Comparison of ENCODE assay signal across 31 cellular contexts in the genomic region with DNA sequence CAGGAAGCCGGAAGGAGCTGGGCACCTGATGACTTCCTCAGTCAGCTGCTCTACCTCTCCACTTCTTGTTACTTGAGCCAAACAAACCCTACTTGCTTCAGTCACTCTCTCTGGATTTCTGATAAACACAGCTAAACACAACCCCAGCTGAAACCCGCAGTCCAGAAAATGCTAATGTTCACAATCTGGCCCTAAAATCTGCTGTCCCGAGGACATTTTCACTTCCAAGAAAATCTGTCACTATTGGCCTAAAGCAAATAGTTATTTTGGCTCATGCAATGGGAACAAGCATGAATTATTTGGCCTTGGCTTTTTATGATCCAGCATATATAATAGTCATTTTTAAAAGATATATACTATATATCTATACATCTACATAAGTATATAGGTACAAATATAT. TPM values are rescaled to one million over a fixed set of nuclear protein-coding genes. Genes with fewer than 3 reads are reported as not detected.
"Had no signal": no experiment of that assay in that cellular context is flagged by ENCODE, and none has a peak within 500 bp of the region (broad histone marks: within the 10 kb centered on the region; RNA-seq: fewer than 3 reads in every experiment).

No MANE protein-coding gene starts in this region.

- H3K27me3 ChIP-seq: esophagus squamous epithelium, left lung, testis, transverse colon, uterus had no signal

- H3K27ac ChIP-seq: epithelial cell of prostate, esophagus squamous epithelium, left lung, skin epidermis, testis, transverse colon, uterus had no signal

- DNase-seq: activated B cell treated with CpG ODN at 0.5 μM for 24 hours; activated CD4-positive, alpha-beta T cell treated with anti-CD3 and anti-CD28 coated beads, Interleukin-2, amount 50 U/mL, for 1 hour; activated CD8-positive, alpha-beta T cell treated with anti-CD3 and anti-CD28 coated beads for 36 hours; activated gamma-delta T cell treated with Interleukin-2 at 50 U/mL for 16 hours; activated T-cell treated with anti-CD3 and anti-CD28 coated beads, Interleukin-2, amount 50 U/mL, for 4 hours; esophagus squamous epithelium; foreskin melanocyte; kidney glomerular epithelial cell; left lung; mesendoderm; mucosa of descending colon; stimulated activated CD4-positive, alpha-beta T cell treated with anti-CD3 and anti-CD28 coated beads, Interleukin-12 subunit alpha, Interleukin-12 subunit beta, amount 100 ng/mL, for 4 hours; stimulated activated CD4-positive, alpha-beta T cell treated with anti-CD3 and anti-CD28 coated beads, Interleukin-4, amount 100 ng/mL, for 1 hour; stimulated activated naive CD8-positive, alpha-beta T cell treated with anti-CD3 and anti-CD28 coated beads, Interleukin-15, Interleukin-2, amounts not matched to agents 100 U/mL and 50 U/mL, for 24 hours; T-helper 1 cell; testis; transverse colon; uterus had no signal

- H3K27ac Mint-ChIP-seq: activated B cell treated with CpG ODN at 0.5 μM for 24 hours; activated CD8-positive, alpha-beta T cell treated with anti-CD3 and anti-CD28 coated beads for 36 hours; activated naive CD4-positive, alpha-beta T cell treated with anti-CD3 and anti-CD28 coated beads, Interleukin-2, amount 50 U/mL, for 24 hours; activated T-helper 17 cell treated with anti-CD3 and anti-CD28 coated beads, Interleukin-2, amount 50 U/mL, for 72 hours; dendritic cell treated with granulocyte-macrophage colony-stimulating factor and Interleukin-4, amounts not matched to agents 40 ng/mL and 50 ng/mL, for 4 days; natural killer cell treated with Interleukin-12 subunit alpha and Interleukin-12 subunit beta and Interleukin-15 and Interleukin-18, amount 100 ng/mL, for 72 hours; progenitor cell of endocrine pancreas; T-helper 2 cell treated with Interferon-gamma antibody and Interleukin-4, amounts not matched to agents 5 μg/mL and 100 μg/mL, for 36 hours had no signal

- ATAC-seq: activated CD8-positive, alpha-beta T cell treated with anti-CD3 and anti-CD28 coated beads for 36 hours; activated T-cell treated with anti-CD3 and anti-CD28 coated beads, Interleukin-2, amount 50 U/mL, for 4 hours; activated T-helper 17 cell treated with anti-CD3 and anti-CD28 coated beads, Interleukin-2, amount 50 U/mL, for 72 hours; left lung; mucosa of descending colon; natural killer cell treated with Interleukin-12 subunit alpha and Interleukin-12 subunit beta and Interleukin-15 and Interleukin-18, amount 100 ng/mL, for 72 hours; sciatic nerve; stimulated activated naive CD8-positive, alpha-beta T cell treated with anti-CD3 and anti-CD28 coated beads, Interleukin-15, Interleukin-2, amounts not matched to agents 100 U/mL and 50 U/mL, for 24 hours had no signal

- H3K36me3 Mint-ChIP-seq: activated naive CD4-positive, alpha-beta T cell treated with anti-CD3 and anti-CD28 coated beads, Interleukin-2, amount 50 U/mL, for 24 hours; natural killer cell treated with Interleukin-12 subunit alpha and Interleukin-12 subunit beta and Interleukin-15 and Interleukin-18, amount 100 ng/mL, for 72 hours had no signal

- H3K36me3 ChIP-seq: esophagus squamous epithelium, left lung, transverse colon, uterus had no signal

- H3K27me3 Mint-ChIP-seq: dendritic cell treated with granulocyte-macrophage colony-stimulating factor and Interleukin-4, amounts not matched to agents 40 ng/mL and 50 ng/mL, for 4 days; progenitor cell of endocrine pancreas had no signal

- H3K4me3 ChIP-seq: esophagus squamous epithelium, left lung, lung, mucosa of descending colon, skin epidermis, testis, transverse colon, uterus had no signal

- H3K4me3 Mint-ChIP-seq: activated B cell treated with CpG ODN at 0.5 μM for 24 hours; activated CD8-positive, alpha-beta T cell treated with anti-CD3 and anti-CD28 coated beads for 36 hours; activated naive CD4-positive, alpha-beta T cell treated with anti-CD3 and anti-CD28 coated beads, Interleukin-2, amount 50 U/mL, for 24 hours; activated T-cell treated with anti-CD3 and anti-CD28 coated beads, Interleukin-2, amount 50 U/mL, for 4 hours; activated T-helper 17 cell treated with anti-CD3 and anti-CD28 coated beads, Interleukin-2, amount 50 U/mL, for 72 hours; dendritic cell treated with granulocyte-macrophage colony-stimulating factor and Interleukin-4, amounts not matched to agents 40 ng/mL and 50 ng/mL, for 4 days; natural killer cell treated with Interleukin-12 subunit alpha and Interleukin-12 subunit beta and Interleukin-15 and Interleukin-18, amount 100 ng/mL, for 72 hours; T-helper 2 cell treated with Interferon-gamma antibody and Interleukin-4, amounts not matched to agents 5 μg/mL and 100 μg/mL, for 36 hours had no signal

- H3K4me1 ChIP-seq: esophagus squamous epithelium, left lung, testis, transverse colon, uterus had no signal

- H3K4me1 Mint-ChIP-seq: activated B cell treated with CpG ODN at 0.5 μM for 24 hours; activated naive CD4-positive, alpha-beta T cell treated with anti-CD3 and anti-CD28 coated beads, Interleukin-2, amount 50 U/mL, for 24 hours had no signal

- H3K9me3 Mint-ChIP-seq: activated B cell treated with CpG ODN at 0.5 μM for 24 hours; activated CD8-positive, alpha-beta T cell treated with anti-CD3 and anti-CD28 coated beads for 36 hours; activated naive CD4-positive, alpha-beta T cell treated with anti-CD3 and anti-CD28 coated beads, Interleukin-2, amount 50 U/mL, for 24 hours; activated T-cell treated with anti-CD3 and anti-CD28 coated beads, Interleukin-2, amount 50 U/mL, for 4 hours; dendritic cell treated with granulocyte-macrophage colony-stimulating factor and Interleukin-4, amounts not matched to agents 40 ng/mL and 50 ng/mL, for 4 days; T-helper 2 cell treated with Interferon-gamma antibody and Interleukin-4, amounts not matched to agents 5 μg/mL and 100 μg/mL, for 36 hours had no signal

- H3K9me3 ChIP-seq: esophagus squamous epithelium, left lung, mucosa of descending colon, testis, transverse colon, uterus had no signal

RNA-seq across cellular contexts. Expression of gene FAM81B, which starts 19.1 kb away (rescaled TPM):
- total RNA-seq: activated B cell treated with CpG ODN at 0.5 μM for 24 hours; activated CD8-positive, alpha-beta T cell treated with anti-CD3 and anti-CD28 coated beads for 36 hours; activated T-cell treated with anti-CD3 and anti-CD28 coated beads, Interleukin-2, amount 50 U/mL, for 4 hours; activated T-helper 17 cell treated with anti-CD3 and anti-CD28 coated beads, Interleukin-2, amount 50 U/mL, for 72 hours; esophagus squamous epithelium; mucosa of descending colon; myocyte; natural killer cell treated with Interleukin-12 subunit alpha and Interleukin-12 subunit beta and Interleukin-15 and Interleukin-18, amount 100 ng/mL, for 72 hours; osteoblast; progenitor cell of endocrine pancreas; renal cortical epithelial cell; sciatic nerve; transverse colon had no signal
